Comparison of ENCODE assay signal across 40 cellular contexts in the genomic region with DNA sequence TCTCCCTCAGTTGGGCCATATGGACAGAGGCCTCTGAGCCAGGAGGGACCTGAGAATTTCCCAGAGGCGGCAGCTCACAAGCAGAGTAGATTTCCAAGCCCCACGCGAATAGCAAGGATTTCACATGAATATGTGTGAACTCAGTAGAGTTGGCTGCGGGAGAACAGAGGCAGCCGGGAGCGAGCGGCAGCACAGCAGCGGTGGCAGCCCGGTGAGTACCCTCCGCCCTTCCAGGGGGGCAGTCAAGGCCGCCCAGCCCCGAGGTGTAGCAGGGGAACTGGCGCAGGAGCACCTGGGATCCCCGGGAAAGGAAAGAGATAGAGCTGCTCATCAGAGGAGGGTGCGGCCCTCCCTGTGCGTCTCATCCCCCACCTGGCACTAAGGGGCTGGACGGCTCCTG. TPM values are rescaled to one million over a fixed set of nuclear protein-coding genes. Genes with fewer than 3 reads are reported as not detected.
"Had no signal": no experiment of that assay in that cellular context is flagged by ENCODE, and none has a peak within 500 bp of the region (broad histone marks: within the 10 kb centered on the region; RNA-seq: fewer than 3 reads in every experiment).

No MANE protein-coding gene starts in this region.

- H3K4me1 ChIP-seq: ascending aorta, breast epithelium, colonic mucosa had no signal

- ATAC-seq: activated CD4-positive, alpha-beta T cell treated with anti-CD3 and anti-CD28 coated beads for 36 hours; activated CD4-positive, CD25-positive, alpha-beta regulatory T cell treated with anti-CD3 and anti-CD28 coated beads, Interleukin-2, amount 50 U/mL, for 24 hours; activated CD8-positive, alpha-beta memory T cell treated with anti-CD3 and anti-CD28 coated beads, Interleukin-2, amount 10 ng/mL, durations not matched to agents 7 days and 5 days; activated CD8-positive, alpha-beta T cell treated with anti-CD3 and anti-CD28 coated beads, Interleukin-2, amount 10 ng/mL, durations not matched to agents 7 days and 5 days; activated naive CD8-positive, alpha-beta T cell treated with anti-CD3 and anti-CD28 coated beads, Interleukin-2, amount 50 U/mL, for 24 hours; WTC11 had no signal

- H3K9me3 ChIP-seq: ascending aorta, breast epithelium, colonic mucosa had no signal

- H3K36me3 Mint-ChIP-seq: activated CD8-positive, alpha-beta memory T cell treated with anti-CD3 and anti-CD28 coated beads, Interleukin-2, amount 10 ng/mL, durations not matched to agents 7 days and 5 days; activated naive CD4-positive, alpha-beta T cell treated with anti-CD3 and anti-CD28 coated beads, Interleukin-2, amount 10 ng/mL, durations not matched to agents 7 days and 5 days; activated naive CD4-positive, alpha-beta T cell treated with anti-CD3 and anti-CD28 coated beads, Interleukin-2, amount 50 U/mL, for 24 hours; activated naive CD8-positive, alpha-beta T cell; WTC11 had no signal

- DNase-seq: activated CD4-positive, alpha-beta memory T cell treated with anti-CD3 and anti-CD28 coated beads, Interleukin-2, amount 10 ng/mL, durations not matched to agents 7 days and 5 days; activated CD4-positive, alpha-beta T cell treated with anti-CD3 and anti-CD28 coated beads for 1 hour; activated CD4-positive, alpha-beta T cell treated with anti-CD3 and anti-CD28 coated beads for 36 hours; activated CD4-positive, alpha-beta T cell treated with anti-CD3 and anti-CD28 coated beads for 48 hours; activated CD4-positive, alpha-beta T cell treated with anti-CD3 and anti-CD28 coated beads, Interleukin-2, amount 10 ng/mL, durations not matched to agents 7 days and 5 days; activated CD4-positive, alpha-beta T cell treated with anti-CD3 and anti-CD28 coated beads, Interleukin-2, amount 50 U/mL, for 48 hours; activated CD4-positive, CD25-positive, alpha-beta regulatory T cell; activated CD8-positive, alpha-beta memory T cell treated with anti-CD3 and anti-CD28 coated beads for 24 hours; activated CD8-positive, alpha-beta memory T cell treated with anti-CD3 and anti-CD28 coated beads, Interleukin-2, amount 10 ng/mL, durations not matched to agents 7 days and 5 days; activated CD8-positive, alpha-beta memory T cell treated with anti-CD3 and anti-CD28 coated beads, Interleukin-2, amount 50 U/mL, for 48 hours; activated CD8-positive, alpha-beta T cell treated with anti-CD3 and anti-CD28 coated beads, Interleukin-2, amount 10 ng/mL, durations not matched to agents 7 days and 5 days; activated effector memory CD4-positive, alpha-beta T cell treated with Interleukin-2 at 50 U/mL for 16 hours; activated gamma-delta T cell; activated naive CD4-positive, alpha-beta T cell treated with anti-CD3 and anti-CD28 coated beads, Interleukin-2, amount 10 ng/mL, durations not matched to agents 7 days and 5 days; activated naive CD4-positive, alpha-beta T cell treated with Interleukin-2 at 50 U/mL for 16 hours; activated naive CD8-positive, alpha-beta T cell treated with anti-CD3 and anti-CD28 coated beads, Interleukin-2, amount 10 ng/mL, durations not matched to agents 7 days and 5 days; activated naive CD8-positive, alpha-beta T cell treated with anti-CD3 and anti-CD28 coated beads, Interleukin-2, amount 50 U/mL, for 24 hours; activated T-cell treated with anti-CD3 and anti-CD28 coated beads, Interleukin-2, amount 50 U/mL, for 24 hours; activated T-cell treated with anti-CD3 and anti-CD28 coated beads, Interleukin-2, amount 50 U/mL, for 48 hours; amygdala; anterior cingulate cortex; brain microvascular endothelial cell; caudate nucleus; cerebellar nuclear complex; colonic mucosa; T-helper 2 cell; T-helper 9 cell; WERI-Rb-1 had no signal

- H3K27me3 ChIP-seq: ascending aorta, brain microvascular endothelial cell, breast epithelium, colonic mucosa had no signal

- H3K9me3 Mint-ChIP-seq: activated naive CD4-positive, alpha-beta T cell treated with anti-CD3 and anti-CD28 coated beads, Interleukin-2, amount 50 U/mL, for 24 hours; activated T-cell treated with anti-CD3 and anti-CD28 coated beads, Interleukin-2, amount 50 U/mL, for 24 hours; central memory CD8-positive, alpha-beta T cell; T-helper 2 cell treated with Interferon-gamma antibody and Interleukin-4, amounts not matched to agents 5 μg/mL and 100 μg/mL, for 36 hours had no signal

- H3K4me1 Mint-ChIP-seq: activated CD4-positive, alpha-beta memory T cell treated with anti-CD3 and anti-CD28 coated beads, Interleukin-2, amount 10 ng/mL, durations not matched to agents 7 days and 5 days; activated CD4-positive, alpha-beta T cell treated with anti-CD3 and anti-CD28 coated beads for 36 hours; activated CD4-positive, alpha-beta T cell treated with anti-CD3 and anti-CD28 coated beads, Interleukin-2, amount 10 ng/mL, durations not matched to agents 7 days and 5 days; activated CD8-positive, alpha-beta memory T cell treated with anti-CD3 and anti-CD28 coated beads, Interleukin-2, amount 10 ng/mL, durations not matched to agents 7 days and 5 days; activated naive CD4-positive, alpha-beta T cell treated with anti-CD3 and anti-CD28 coated beads, Interleukin-2, amount 10 ng/mL, durations not matched to agents 7 days and 5 days; activated naive CD4-positive, alpha-beta T cell treated with anti-CD3 and anti-CD28 coated beads, Interleukin-2, amount 50 U/mL, for 24 hours; activated naive CD8-positive, alpha-beta T cell treated with anti-CD3 and anti-CD28 coated beads, Interleukin-2, amount 10 ng/mL, durations not matched to agents 7 days and 5 days; activated naive CD8-positive, alpha-beta T cell treated with anti-CD3 and anti-CD28 coated beads, Interleukin-2, amount 50 U/mL, for 24 hours; central memory CD8-positive, alpha-beta T cell had no signal

- H3K4me3 ChIP-seq: ascending aorta, breast epithelium, colonic mucosa had no signal

- H3K27ac ChIP-seq: ascending aorta, brain microvascular endothelial cell, breast epithelium, colonic mucosa, WERI-Rb-1 had no signal

- H3K27ac Mint-ChIP-seq: activated CD4-positive, alpha-beta memory T cell treated with anti-CD3 and anti-CD28 coated beads, Interleukin-2, amount 10 ng/mL, durations not matched to agents 7 days and 5 days; activated CD4-positive, alpha-beta T cell treated with anti-CD3 and anti-CD28 coated beads for 36 hours; activated CD4-positive, alpha-beta T cell treated with anti-CD3 and anti-CD28 coated beads, Interleukin-2, amount 10 ng/mL, durations not matched to agents 7 days and 5 days; activated CD8-positive, alpha-beta memory T cell treated with anti-CD3 and anti-CD28 coated beads, Interleukin-2, amount 10 ng/mL, durations not matched to agents 7 days and 5 days; activated CD8-positive, alpha-beta T cell treated with anti-CD3 and anti-CD28 coated beads, Interleukin-2, amount 10 ng/mL, durations not matched to agents 7 days and 5 days; activated naive CD4-positive, alpha-beta T cell treated with anti-CD3 and anti-CD28 coated beads, Interleukin-2, amount 10 ng/mL, durations not matched to agents 7 days and 5 days; activated naive CD4-positive, alpha-beta T cell treated with anti-CD3 and anti-CD28 coated beads, Interleukin-2, amount 50 U/mL, for 24 hours; activated naive CD8-positive, alpha-beta T cell; activated naive CD8-positive, alpha-beta T cell treated with anti-CD3 and anti-CD28 coated beads, Interleukin-2, amount 10 ng/mL, durations not matched to agents 7 days and 5 days; activated naive CD8-positive, alpha-beta T cell treated with anti-CD3 and anti-CD28 coated beads, Interleukin-2, amount 50 U/mL, for 24 hours; activated T-cell treated with anti-CD3 and anti-CD28 coated beads, Interleukin-2, amount 50 U/mL, for 24 hours; activated T-helper 2 cell treated with anti-CD3 and anti-CD28 coated beads, Interferon-gamma antibody, Interleukin-2, Interleukin-4, amounts not matched to agents 10 μg/mL and 5 μg/mL and 100 μg/mL, durations not matched to agents 14 hours and 24 hours and 36 hours; T-helper 1 cell treated with Interleukin-12 subunit alpha and Interleukin-12 subunit beta and Interleukin-4 antibody, amounts not matched to agents 30 μg/mL and 1 μg/mL, for 36 hours; T-helper 2 cell treated with Interferon-gamma antibody and Interleukin-4, amounts not matched to agents 5 μg/mL and 100 μg/mL, for 36 hours had no signal

- H3K4me3 Mint-ChIP-seq: activated CD4-positive, alpha-beta memory T cell treated with anti-CD3 and anti-CD28 coated beads, Interleukin-2, amount 10 ng/mL, durations not matched to agents 7 days and 5 days; activated CD4-positive, alpha-beta T cell treated with anti-CD3 and anti-CD28 coated beads for 36 hours; activated CD4-positive, alpha-beta T cell treated with anti-CD3 and anti-CD28 coated beads, Interleukin-2, amount 10 ng/mL, durations not matched to agents 7 days and 5 days; activated CD8-positive, alpha-beta memory T cell treated with anti-CD3 and anti-CD28 coated beads, Interleukin-2, amount 10 ng/mL, durations not matched to agents 7 days and 5 days; activated CD8-positive, alpha-beta T cell treated with anti-CD3 and anti-CD28 coated beads, Interleukin-2, amount 10 ng/mL, durations not matched to agents 7 days and 5 days; activated naive CD4-positive, alpha-beta T cell treated with anti-CD3 and anti-CD28 coated beads, Interleukin-2, amount 10 ng/mL, durations not matched to agents 7 days and 5 days; activated naive CD4-positive, alpha-beta T cell treated with anti-CD3 and anti-CD28 coated beads, Interleukin-2, amount 50 U/mL, for 24 hours; activated naive CD8-positive, alpha-beta T cell; activated naive CD8-positive, alpha-beta T cell treated with anti-CD3 and anti-CD28 coated beads, Interleukin-2, amount 10 ng/mL, durations not matched to agents 7 days and 5 days; activated naive CD8-positive, alpha-beta T cell treated with anti-CD3 and anti-CD28 coated beads, Interleukin-2, amount 50 U/mL, for 24 hours; activated T-cell treated with anti-CD3 and anti-CD28 coated beads, Interleukin-2, amount 50 U/mL, for 24 hours; central memory CD8-positive, alpha-beta T cell; T-helper 1 cell treated with Interleukin-12 subunit alpha and Interleukin-12 subunit beta and Interleukin-4 antibody, amounts not matched to agents 30 μg/mL and 1 μg/mL, for 36 hours; T-helper 2 cell treated with Interferon-gamma antibody and Interleukin-4, amounts not matched to agents 5 μg/mL and 100 μg/mL, for 36 hours; WTC11 had no signal

- H3K36me3 ChIP-seq: ascending aorta, brain microvascular endothelial cell, breast epithelium, colonic mucosa, WERI-Rb-1 had no signal

RNA-seq across cellular contexts. Expression of gene MS4A15, which starts 8.4 kb away (rescaled TPM):
- total RNA-seq: activated CD4-positive, alpha-beta memory T cell treated with anti-CD3 and anti-CD28 coated beads, Interleukin-2, amount 10 ng/mL, durations not matched to agents 7 days and 5 days; activated CD4-positive, alpha-beta T cell treated with anti-CD3 and anti-CD28 coated beads for 36 hours; activated CD4-positive, alpha-beta T cell treated with anti-CD3 and anti-CD28 coated beads, Interleukin-2, amount 10 ng/mL, durations not matched to agents 7 days and 5 days; activated CD8-positive, alpha-beta memory T cell treated with anti-CD3 and anti-CD28 coated beads, Interleukin-2, amount 10 ng/mL, durations not matched to agents 7 days and 5 days; activated CD8-positive, alpha-beta T cell treated with anti-CD3 and anti-CD28 coated beads, Interleukin-2, amount 10 ng/mL, durations not matched to agents 7 days and 5 days; activated naive CD8-positive, alpha-beta T cell treated with anti-CD3 and anti-CD28 coated beads, Interleukin-2, amount 10 ng/mL, durations not matched to agents 7 days and 5 days; activated T-helper 2 cell treated with anti-CD3 and anti-CD28 coated beads, Interferon-gamma antibody, Interleukin-2, Interleukin-4, amounts not matched to agents 10 μg/mL and 5 μg/mL and 100 μg/mL, durations not matched to agents 14 hours and 24 hours and 36 hours; ascending aorta; breast epithelium; chondrocyte had no signal

RNA-seq across cellular contexts. Expression of gene MS4A18, which starts 23.7 kb away (rescaled TPM):
- total RNA-seq: activated CD4-positive, alpha-beta memory T cell treated with anti-CD3 and anti-CD28 coated beads, Interleukin-2, amount 10 ng/mL, durations not matched to agents 7 days and 5 days; activated CD4-positive, alpha-beta T cell treated with anti-CD3 and anti-CD28 coated beads for 36 hours; activated CD4-positive, alpha-beta T cell treated with anti-CD3 and anti-CD28 coated beads, Interleukin-2, amount 10 ng/mL, durations not matched to agents 7 days and 5 days; activated CD8-positive, alpha-beta memory T cell treated with anti-CD3 and anti-CD28 coated beads, Interleukin-2, amount 10 ng/mL, durations not matched to agents 7 days and 5 days; activated CD8-positive, alpha-beta T cell treated with anti-CD3 and anti-CD28 coated beads, Interleukin-2, amount 10 ng/mL, durations not matched to agents 7 days and 5 days; activated naive CD8-positive, alpha-beta T cell treated with anti-CD3 and anti-CD28 coated beads, Interleukin-2, amount 10 ng/mL, durations not matched to agents 7 days and 5 days; activated T-helper 2 cell treated with anti-CD3 and anti-CD28 coated beads, Interferon-gamma antibody, Interleukin-2, Interleukin-4, amounts not matched to agents 10 μg/mL and 5 μg/mL and 100 μg/mL, durations not matched to agents 14 hours and 24 hours and 36 hours; ascending aorta; breast epithelium; chondrocyte; colonic mucosa; WTC11 had no signal
- polyA plus RNA-seq: adipose tissue had no signal

RNA-seq across cellular contexts. Expression of gene MS4A10, which starts 36.9 kb away (rescaled TPM):
- total RNA-seq: activated CD4-positive, alpha-beta memory T cell treated with anti-CD3 and anti-CD28 coated beads, Interleukin-2, amount 10 ng/mL, durations not matched to agents 7 days and 5 days; activated CD4-positive, alpha-beta T cell treated with anti-CD3 and anti-CD28 coated beads for 36 hours; activated CD4-positive, alpha-beta T cell treated with anti-CD3 and anti-CD28 coated beads, Interleukin-2, amount 10 ng/mL, durations not matched to agents 7 days and 5 days; activated CD8-positive, alpha-beta memory T cell treated with anti-CD3 and anti-CD28 coated beads, Interleukin-2, amount 10 ng/mL, durations not matched to agents 7 days and 5 days; activated CD8-positive, alpha-beta T cell treated with anti-CD3 and anti-CD28 coated beads, Interleukin-2, amount 10 ng/mL, durations not matched to agents 7 days and 5 days; activated naive CD8-positive, alpha-beta T cell treated with anti-CD3 and anti-CD28 coated beads, Interleukin-2, amount 10 ng/mL, durations not matched to agents 7 days and 5 days; activated T-helper 2 cell treated with anti-CD3 and anti-CD28 coated beads, Interferon-gamma antibody, Interleukin-2, Interleukin-4, amounts not matched to agents 10 μg/mL and 5 μg/mL and 100 μg/mL, durations not matched to agents 14 hours and 24 hours and 36 hours; ascending aorta; breast epithelium; chondrocyte; WTC11 had no signal

RNA-seq across cellular contexts. Expression of gene MS4A8, which starts 48.8 kb away (rescaled TPM):
- total RNA-seq: activated CD4-positive, alpha-beta memory T cell treated with anti-CD3 and anti-CD28 coated beads, Interleukin-2, amount 10 ng/mL, durations not matched to agents 7 days and 5 days; activated CD4-positive, alpha-beta T cell treated with anti-CD3 and anti-CD28 coated beads for 36 hours; activated CD4-positive, alpha-beta T cell treated with anti-CD3 and anti-CD28 coated beads, Interleukin-2, amount 10 ng/mL, durations not matched to agents 7 days and 5 days; activated CD8-positive, alpha-beta memory T cell treated with anti-CD3 and anti-CD28 coated beads, Interleukin-2, amount 10 ng/mL, durations not matched to agents 7 days and 5 days; activated CD8-positive, alpha-beta T cell treated with anti-CD3 and anti-CD28 coated beads, Interleukin-2, amount 10 ng/mL, durations not matched to agents 7 days and 5 days; activated naive CD8-positive, alpha-beta T cell treated with anti-CD3 and anti-CD28 coated beads, Interleukin-2, amount 10 ng/mL, durations not matched to agents 7 days and 5 days; activated T-helper 2 cell treated with anti-CD3 and anti-CD28 coated beads, Interferon-gamma antibody, Interleukin-2, Interleukin-4, amounts not matched to agents 10 μg/mL and 5 μg/mL and 100 μg/mL, durations not matched to agents 14 hours and 24 hours and 36 hours; ascending aorta; chondrocyte; WTC11 had no signal
